Comparison of ENCODE assay signal across 8 cellular contexts in genomic region chr6:37783831-37784584, GRCh38. TPM values are rescaled to one million over a fixed set of nuclear protein-coding genes. Genes with fewer than 3 reads are reported as not detected.
A peak's percentile ranks its signal among the peaks of the same experiment; 100 is the strongest.
DNase-seq lines count a peak whose midpoint lies in the region; FAIRE-seq and TF ChIP-seq lines count a peak whose summit lies in the region.

No MANE protein-coding gene starts in this region.

- 2 to 4% (median 3%) methylated on average over 37 to 38 of the region's 38 CpGs for WGBS in spleen, 5 donors
- 39 to 48% (median 43%) methylated on average over 36 to 38 of the region's 38 CpGs for WGBS in adrenal gland, 4 donors

- peak overlapping the region; percentile 18 to 81 (median 61) for H3K4me3 Mint-ChIP-seq in brain

- no peaks in the 10 kb centered on the region for H3K9me3 ChIP-seq in keratinocyte (ENCODE audit: control insufficient read depth, low read depth, low read length)
- no peaks in the 10 kb centered on the region for H3K9me3 ChIP-seq in spleen
- no peaks in the 10 kb centered on the region for H3K9me3 ChIP-seq in adrenal gland (replicated peaks in 1 of 3)

- no peaks in the 10 kb centered on the region for H3K79me2 ChIP-seq in keratinocyte (ENCODE audit: control insufficient read depth, insufficient read depth, low read length)

- H3K27me3 Mint-ChIP-seq in brain: peaks cover 2% of the 10 kb centered on the region

- H3K9me3 Mint-ChIP-seq in brain: peaks cover 0 to 4% (median 0%) of the 10 kb centered on the region in 5 experiments

- H3K4me3 ChIP-seq in GM12875 (ENCODE audit: low read depth, low read length): peak overlapping the region; percentile 26
- H3K4me3 ChIP-seq in keratinocyte (ENCODE audit: control insufficient read depth in 2 of 3, extremely low read depth in 1 of 3, insufficient read depth in 2 of 3, low read depth in 1 of 3, low read length in 3 of 3): peak overlapping the region in 2 of 3 experiments; percentile 21 to 50
- peak overlapping the region; percentile 20 to 71 (median 38) for H3K4me3 ChIP-seq in spleen
- H3K4me3 ChIP-seq in adrenal gland: peak overlapping the region in 2 of 4 donors; percentile 4 to 53

- H3K27me3 ChIP-seq in keratinocyte (ENCODE audit: control insufficient read depth, extremely low read depth, insufficient read depth, low read length) (no peaks in the 10 kb centered on the region), spleen (replicated peaks in 1 of 7) (peaks cover 0 to 42% (median 18%) of the 10 kb centered on the region in 7 donors), adrenal gland (no peaks in the 10 kb centered on the region)

- no peaks in the 10 kb centered on the region for H3K9me1 ChIP-seq in keratinocyte (ENCODE audit: control insufficient read depth, extremely low read depth, insufficient read depth, low read length)

- no peaks in the 10 kb centered on the region for H4K20me1 ChIP-seq in keratinocyte (ENCODE audit: control insufficient read depth, extremely low read depth, insufficient read depth, low read length)

- peak overlapping the region; percentile 91 for H2AFZ ChIP-seq in keratinocyte (ENCODE audit: control insufficient read depth, low read length)

- no peaks in the 10 kb centered on the region for H3K36me3 Mint-ChIP-seq in brain

- TF ChIP-seq CTCF in GM12875 (IDR thresholded peaks at IDR 0.05; ENCODE audit: borderline replicate concordance, insufficient read depth, low read depth, low read length): no peak
- no peak for TF ChIP-seq CTCF in brain (conservative IDR thresholded peaks at IDR 0.05)
- TF ChIP-seq CTCF in keratinocyte (optimal IDR thresholded peaks at IDR 0.05 in 1 of 3, IDR thresholded peaks at IDR 0.05 in 1 of 3, conservative IDR thresholded peaks at IDR 0.05 in 1 of 3; ENCODE audit: extremely low read depth in 1 of 3, insufficient read depth in 2 of 3, low read length in 3 of 3): peak in 1 of 3 experiments; percentile 18
- no peak for TF ChIP-seq CTCF in spleen (IDR thresholded peaks at IDR 0.05 in 8 of 11, conservative IDR thresholded peaks at IDR 0.05 in 3 of 11)
- TF ChIP-seq CTCF in adrenal gland (IDR thresholded peaks at IDR 0.05): no peak

- peak overlapping the region; percentile 41 for H3K9ac ChIP-seq in keratinocyte (ENCODE audit: control insufficient read depth, extremely low read depth, insufficient read depth, low read length)

- peaks cover 29% of the 10 kb centered on the region for H3K4me1 ChIP-seq in keratinocyte (ENCODE audit: control insufficient read depth, extremely low read depth, insufficient read depth, low read length)
- H3K4me1 ChIP-seq in spleen: peaks cover 7 to 26% (median 20%) of the 10 kb centered on the region in 6 donors
- H3K4me1 ChIP-seq in adrenal gland (replicated peaks in 1 of 2): peaks cover 0 to 11% of the 10 kb centered on the region in 2 donors

- dilution Hi-C loops in keratinocyte (cut with MboI; ENCODE audit: extremely low pct_ligation_motif_present, low sequenced_read_pairs): no loop called here

- DNase-seq in NCI-H345 treated with DMSO at 0.1 percent for 48 hours (lab: John Stamatoyannopoulos, UW; ENCODE audit: unreplicated experiment): peak; percentile 33
- no peak for DNase-seq in keratinocyte (ENCODE audit: low read depth, low spot score)
- no peak for DNase-seq in spleen
- DNase-seq in NCI-H2196 (lab: John Stamatoyannopoulos, UW; ENCODE audit: unreplicated experiment): no peak
- DNase-seq in HK-2 (ENCODE audit: unreplicated experiment): no peak
- DNase-seq in adrenal gland: no peak

- H3K27ac ChIP-seq in keratinocyte (ENCODE audit: control insufficient read depth, insufficient read depth, low read length) (no peak overlapping the region), spleen (peak overlapping the region in 2 of 8 donors; percentile 15 to 30), adrenal gland (peak overlapping the region in 1 of 5 donors; percentile 35)

- H3K36me3 ChIP-seq in keratinocyte (ENCODE audit: control insufficient read depth in 2 of 2, extremely low read depth in 1 of 2, insufficient read depth in 2 of 2, low read length in 2 of 2): no peaks in the 10 kb centered on the region
- no peaks in the 10 kb centered on the region for H3K36me3 ChIP-seq in spleen
- H3K36me3 ChIP-seq in adrenal gland (replicated peaks in 1 of 2): no peaks in the 10 kb centered on the region

- H3K4me2 ChIP-seq in keratinocyte (ENCODE audit: control insufficient read depth, extremely low read depth, insufficient read depth, low read depth, low read length): peak overlapping the region; percentile 80

- no peak for TF ChIP-seq POLR2A in spleen (IDR thresholded peaks at IDR 0.05)
- no peak for TF ChIP-seq POLR2A in adrenal gland (IDR thresholded peaks at IDR 0.05)

- intact Hi-C loops in spleen (cut with DNase I; ENCODE audit: low total_unique reads): no loop called here
- intact Hi-C loops in adrenal gland (cut with DNase I): no loop called here

- FAIRE-seq in keratinocyte (lab: Jason Lieb, UNC): peak; percentile 44

- H3K27ac Mint-ChIP-seq in brain: peak overlapping the region in 4 of 5 experiments; percentile 60 to 98 (median 90)

- H3K4me1 Mint-ChIP-seq in brain: peaks cover 53% of the 10 kb centered on the region

RNA-seq across cellular contexts. Expression of gene ZFAND3, which starts 35.5 kb away (rescaled TPM):
- polyA plus RNA-seq in brain (ENCODE audit: insufficient read depth, low read depth, low replicate concordance): 159 TPM
- polyA plus RNA-seq in keratinocyte: 9.7 to 19.6 TPM (median 17.3 TPM) in 3 replicates
- polyA plus RNA-seq in keratinocyte (2011; ENCODE audit: low read depth): 41.7 TPM
- 15.8 and 22.1 TPM in 2 replicates for polyA plus RNA-seq in keratinocyte (2011; cell fraction: cytosol; rRNA removed)
- 19.9 and 27.9 TPM in 2 replicates for polyA plus RNA-seq in keratinocyte (2011; cell fraction: nucleus; rRNA removed)
- polyA plus RNA-seq in keratinocyte (2012; ENCODE audit: low replicate concordance): 83.8 and 89.5 TPM in 2 replicates
- 11.3 to 49.2 TPM (median 12.5 TPM) in 3 replicates for polyA minus RNA-seq in keratinocyte
- 30.1 TPM for polyA minus RNA-seq in keratinocyte (2011; cell fraction: cytosol; rRNA and poly(A)+ RNA removed)
- polyA minus RNA-seq in keratinocyte (2011; cell fraction: nucleus; rRNA and poly(A)+ RNA removed): 22.6 and 28.1 TPM in 2 replicates
- total RNA-seq in spleen: 10 to 100 TPM; 43.8 to 63.7 (median 54.4) TPM
- polyA plus RNA-seq in spleen: 10 to 100 TPM in 2 of 3 donors, 1 to 10 TPM in 1; 9.3 to 20.4 (median 13.5) TPM
- 100 to 1,000 TPM in 1 of 8 donors, 10 to 100 TPM in 7; 21.4 to 127 (median 62.2) TPM for total RNA-seq in adrenal gland
- polyA plus RNA-seq in adrenal gland: 100 to 1,000 TPM in 1 of 3 donors, 10 to 100 TPM in 2; 21.6 to 163 (median 28.4) TPM
